9 cellular contexts compared by ENCODE assay signal in genomic region chr22:22877523-22878210, GRCh38. TPM values are rescaled to one million over a fixed set of nuclear protein-coding genes. Genes with fewer than 3 reads are reported as not detected.
A peak's percentile ranks its signal among the peaks of the same experiment; 100 is the strongest.
DNase-seq lines count a peak whose midpoint lies in the region; ATAC-seq and TF ChIP-seq lines count a peak whose summit lies in the region.
"Had no signal": no experiment of that assay in that cellular context is flagged by ENCODE, and none has a peak within 500 bp of the region (broad histone marks: within the 10 kb centered on the region; RNA-seq: fewer than 3 reads in every experiment).

No MANE protein-coding gene starts in this region.

- H3K4me1 ChIP-seq in SJSA1 (replicated peaks) (no peaks in the 10 kb centered on the region), sigmoid colon (no peaks in the 10 kb centered on the region)

- H3K9me3 ChIP-seq in SJSA1 (replicated peaks): 0 out of 2 replicates have a peak, but pooled peaks cover 2% of the 10 kb centered on the region
- H3K9me3 ChIP-seq in sigmoid colon: peaks cover 0 to 6% (median 0%) of the 10 kb centered on the region in 4 donors

- peak in 3 of 4 experiments; percentile 23 to 51 (median 31) for TF ChIP-seq CTCF in sigmoid colon (IDR thresholded peaks at IDR 0.05)

- 10 to 24% methylated on average over 7 of the region's 7 CpGs for WGBS in sigmoid colon, 2 donors

- H3K27ac ChIP-seq in SJSA1 (no peak overlapping the region), sigmoid colon (no peak overlapping the region)
- H3K27ac ChIP-seq: skin epidermis had no signal

- intact Hi-C loops in head of caudate nucleus (cut with DNase I): no loop called here
- intact Hi-C loops in sigmoid colon (cut with DNase I): no loop called here

- no peak for ATAC-seq in GM21576 (IDR thresholded peaks at IDR 0.05; ENCODE audit: unreplicated experiment)

- H3K27me3 ChIP-seq in SJSA1 (replicated peaks): no peaks in the 10 kb centered on the region
- H3K27me3 ChIP-seq in sigmoid colon: no peaks in the 10 kb centered on the region

- DNase-seq in CD1c-positive myeloid dendritic cell (ENCODE audit: extremely low spot score): peak; percentile 83
- peak; percentile 55 for DNase-seq in HK-2 (ENCODE audit: unreplicated experiment)
- peak; percentile 43 to 77 for DNase-seq in SJSA1 (ENCODE audit: low read depth in 1 of 2, low spot score in 2 of 2)
- peak; percentile 27 for DNase-seq in activated gamma-delta T cell (lab: John Stamatoyannopoulos, UW)
- DNase-seq in head of caudate nucleus: peak in 37 of 42 donors; percentile 14 to 80 (median 59)
- DNase-seq in sigmoid colon: no peak
- DNase-seq in KG1 (lab: John Stamatoyannopoulos, UW): no peak

- no peaks in the 10 kb centered on the region for H3K36me3 ChIP-seq in SJSA1
- no peaks in the 10 kb centered on the region for H3K36me3 ChIP-seq in sigmoid colon

- TF ChIP-seq EP300 in sigmoid colon (IDR thresholded peaks at IDR 0.05): no peak

- TF ChIP-seq POLR2A in sigmoid colon (IDR thresholded peaks at IDR 0.05): no peak

- no peak overlapping the region for H3K4me3 ChIP-seq in SJSA1
- H3K4me3 ChIP-seq in sigmoid colon: no peak overlapping the region
- H3K4me3 ChIP-seq: skin epidermis had no signal

RNA-seq across cellular contexts. Expression of gene IGLL5, which starts 9.9 kb away (rescaled TPM):
- not detected in 2 replicates for total RNA-seq in SJSA1 (2014; rRNA removed; shearing (Covaris generic))
- total RNA-seq in sigmoid colon: under 1 TPM in 1 of 4 donors, not detected in 3; 0.99 TPM
- polyA plus RNA-seq in sigmoid colon: 10 to 100 TPM; 10.2 to 39.6 (median 18.3) TPM

Comparison
In these comparisons a context has a peak if more than half of its experiments do, and no peak if none do; other contexts are left out.
1. DNase-seq: peak in CD1c-positive myeloid dendritic cell (single experiment), HK-2 (single experiment), SJSA1 (2 of 2), activated gamma-delta T cell (single experiment) and head of caudate nucleus (37 of 42); none in sigmoid colon (single experiment) and KG1 (single experiment).